1 cellular context compared by ENCODE assay signal in the genomic region with DNA sequence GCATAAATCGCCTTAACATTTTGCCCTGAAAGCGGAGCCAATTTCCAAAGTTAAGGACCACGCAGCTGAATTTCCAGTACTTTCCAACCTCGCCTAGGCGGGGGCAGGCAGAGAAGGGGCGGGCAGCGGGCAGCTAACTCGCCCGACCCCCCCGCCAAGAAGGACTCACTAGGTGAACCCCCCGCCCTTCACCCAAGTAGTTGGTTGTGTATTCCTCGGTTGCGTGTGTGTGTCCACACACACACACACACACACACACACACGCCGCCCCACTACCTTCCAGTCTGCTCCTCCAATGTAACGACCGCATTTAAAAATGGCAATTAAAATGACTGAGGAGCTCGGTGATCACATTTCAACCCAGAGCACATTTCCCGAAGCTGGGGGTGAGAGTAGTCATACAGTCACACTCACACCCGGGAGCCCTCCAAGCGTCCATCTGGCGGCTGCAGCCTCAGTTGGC.
TF ChIP-seq lines count a peak whose summit lies in the region.

No MANE protein-coding gene starts in this region.

TF ChIP-seq in HepG2, 621 proteins besides CTCF, POLR2A, EP300 and RAD21:
- TF ChIP-seq, protein P1, sequence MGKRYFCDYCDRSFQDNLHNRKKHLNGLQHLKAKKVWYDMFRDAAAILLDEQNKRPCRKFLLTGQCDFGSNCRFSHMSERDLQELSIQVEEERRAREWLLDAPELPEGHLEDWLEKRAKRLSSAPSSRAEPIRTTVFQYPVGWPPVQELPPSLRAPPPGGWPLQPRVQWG (CRISPR knock-in tag; IDR thresholded peaks at IDR 0.05; ENCODE audit: borderline replicate concordance, low read depth): no peak
- TF ChIP-seq NBN (conservative IDR thresholded peaks at IDR 0.05) (no peak), EZH2 (conservative IDR thresholded peaks at IDR 0.05; ENCODE audit: low read depth, low read length) (peak; percentile 82; the same call in 1 of the 2 replicates), ZNF607 (CRISPR knock-in tag; IDR thresholded peaks at IDR 0.05; ENCODE audit: borderline replicate concordance) (no peak)
